Comparison of ENCODE assay signal across 13 cellular contexts in genomic region chr3:112667599-112667998, GRCh38. TPM values are rescaled to one million over a fixed set of nuclear protein-coding genes. Genes with fewer than 3 reads are reported as not detected.
DNase-seq lines count a peak whose midpoint lies in the region; ATAC-seq and TF ChIP-seq lines count a peak whose summit lies in the region.
"Had no signal": no experiment of that assay in that cellular context is flagged by ENCODE, and none has a peak within 500 bp of the region (broad histone marks: within the 10 kb centered on the region; RNA-seq: fewer than 3 reads in every experiment).

No MANE protein-coding gene starts in this region.

- H3K9me3 Mint-ChIP-seq in activated CD8-positive, alpha-beta memory T cell treated with anti-CD3 and anti-CD28 coated beads, Interleukin-2, amount 10 ng/mL, durations not matched to agents 7 days and 5 days (ENCODE audit: low read depth) = peaks cover 7% of the 10 kb centered on the region
- H3K9me3 Mint-ChIP-seq in activated T-helper 1 cell treated with anti-CD3 and anti-CD28 coated beads, Interleukin-12 subunit alpha, Interleukin-12 subunit beta, Interleukin-2, Interleukin-4 antibody, amounts not matched to agents 30 ng/mL and 10 ng/mL and 1 ng/mL, durations not matched to agents 14 hours and 24 hours and 36 hours = peaks cover 16% of the 10 kb centered on the region
- H3K9me3 Mint-ChIP-seq: CD4-positive, alpha-beta memory T cell had no signal

- H3K36me3 Mint-ChIP-seq in activated CD8-positive, alpha-beta memory T cell treated with anti-CD3 and anti-CD28 coated beads, Interleukin-2, amount 10 ng/mL, durations not matched to agents 7 days and 5 days = peaks cover 34% of the 10 kb centered on the region
- H3K36me3 Mint-ChIP-seq in activated T-helper 1 cell treated with anti-CD3 and anti-CD28 coated beads, Interleukin-12 subunit alpha, Interleukin-12 subunit beta, Interleukin-2, Interleukin-4 antibody, amounts not matched to agents 30 ng/mL and 10 ng/mL and 1 ng/mL, durations not matched to agents 14 hours and 24 hours and 36 hours (ENCODE audit: low read depth) = peaks cover 8% of the 10 kb centered on the region
- H3K36me3 Mint-ChIP-seq: CD4-positive, alpha-beta memory T cell had no signal

- peak overlapping the region; percentile 16 for H3K27ac Mint-ChIP-seq in activated CD8-positive, alpha-beta memory T cell treated with anti-CD3 and anti-CD28 coated beads, Interleukin-2, amount 10 ng/mL, durations not matched to agents 7 days and 5 days
- H3K27ac Mint-ChIP-seq in activated T-helper 1 cell treated with anti-CD3 and anti-CD28 coated beads, Interleukin-12 subunit alpha, Interleukin-12 subunit beta, Interleukin-2, Interleukin-4 antibody, amounts not matched to agents 30 ng/mL and 10 ng/mL and 1 ng/mL, durations not matched to agents 14 hours and 24 hours and 36 hours = peak overlapping the region; percentile 51
- H3K27ac Mint-ChIP-seq: B cell had no signal

- H3K4me3 Mint-ChIP-seq in activated CD8-positive, alpha-beta memory T cell treated with anti-CD3 and anti-CD28 coated beads, Interleukin-2, amount 10 ng/mL, durations not matched to agents 7 days and 5 days = no peak overlapping the region
- H3K4me3 Mint-ChIP-seq in activated T-helper 1 cell treated with anti-CD3 and anti-CD28 coated beads, Interleukin-12 subunit alpha, Interleukin-12 subunit beta, Interleukin-2, Interleukin-4 antibody, amounts not matched to agents 30 ng/mL and 10 ng/mL and 1 ng/mL, durations not matched to agents 14 hours and 24 hours and 36 hours = no peak overlapping the region
- H3K4me3 Mint-ChIP-seq: B cell had no signal

- 80% methylated on average over 4 of the region's 4 CpGs for whole genome bisulfite sequencing in hepatocyte (ENCODE audit: low lambda C conversion rate, missing lambda C conversion rate)

- H2AFZ ChIP-seq in hepatocyte = no peak overlapping the region

- H3K4me1 ChIP-seq in hepatocyte (ENCODE audit: insufficient read depth) = peaks cover 4% of the 10 kb centered on the region

- H3K27ac ChIP-seq in hepatocyte = no peak overlapping the region

- H3K9me2 ChIP-seq in hepatocyte (replicated peaks; ENCODE audit: insufficient read depth) = no peaks in the 10 kb centered on the region

- H3K27me3 ChIP-seq in hepatocyte = no peaks in the 10 kb centered on the region

- H3K4me3 ChIP-seq in hepatocyte = no peak overlapping the region

- H3K36me3 ChIP-seq in hepatocyte (replicated peaks; ENCODE audit: insufficient read depth, low read depth) = no peaks in the 10 kb centered on the region

- DNase-seq in activated CD8-positive, alpha-beta memory T cell treated with anti-CD3 and anti-CD28 coated beads, Interleukin-2, amount 10 ng/mL, durations not matched to agents 7 days and 5 days = no peak
- DNase-seq in activated CD8-positive, alpha-beta memory T cell treated with anti-CD3 and anti-CD28 coated beads for 24 hours = no peak
- DNase-seq in HCEC 1CT (peak; percentile 0), kidney glomerular epithelial cell (lab: John Stamatoyannopoulos, UW) (peak; percentile 55), hepatocyte (ENCODE audit: low spot score) (no peak)
- DNase-seq in activated T-helper 1 cell treated with anti-CD3 and anti-CD28 coated beads, Interleukin-12 subunit alpha, Interleukin-12 subunit beta, Interleukin-2, Interleukin-4 antibody, amounts not matched to agents 30 ng/mL and 10 ng/mL and 1 ng/mL, durations not matched to agents 14 hours and 24 hours and 36 hours (ENCODE audit: low spot score) = no peak
- DNase-seq: C1 segment of cervical spinal cord; CD4-positive, alpha-beta memory T cell; COR-L47; DND-41; GDM1 had no signal

- intact Hi-C loops in activated T-helper 1 cell treated with anti-CD3 and anti-CD28 coated beads, Interleukin-12 subunit alpha, Interleukin-12 subunit beta, Interleukin-2, Interleukin-4 antibody, amounts not matched to agents 30 ng/mL and 10 ng/mL and 1 ng/mL, durations not matched to agents 14 hours and 24 hours and 36 hours (cut with micrococcal nuclease) = no loop called here

- peaks cover 41% of the 10 kb centered on the region for H3K4me1 Mint-ChIP-seq in activated CD8-positive, alpha-beta memory T cell treated with anti-CD3 and anti-CD28 coated beads, Interleukin-2, amount 10 ng/mL, durations not matched to agents 7 days and 5 days
- peaks cover 40% of the 10 kb centered on the region for H3K4me1 Mint-ChIP-seq in activated T-helper 1 cell treated with anti-CD3 and anti-CD28 coated beads, Interleukin-12 subunit alpha, Interleukin-12 subunit beta, Interleukin-2, Interleukin-4 antibody, amounts not matched to agents 30 ng/mL and 10 ng/mL and 1 ng/mL, durations not matched to agents 14 hours and 24 hours and 36 hours (ENCODE audit: low read depth)

- H3K4me2 ChIP-seq in hepatocyte = no peak overlapping the region

- peaks cover 3% of the 10 kb centered on the region for H3K27me3 Mint-ChIP-seq in activated CD8-positive, alpha-beta memory T cell treated with anti-CD3 and anti-CD28 coated beads, Interleukin-2, amount 10 ng/mL, durations not matched to agents 7 days and 5 days
- peaks cover 5% of the 10 kb centered on the region for H3K27me3 Mint-ChIP-seq in activated T-helper 1 cell treated with anti-CD3 and anti-CD28 coated beads, Interleukin-12 subunit alpha, Interleukin-12 subunit beta, Interleukin-2, Interleukin-4 antibody, amounts not matched to agents 30 ng/mL and 10 ng/mL and 1 ng/mL, durations not matched to agents 14 hours and 24 hours and 36 hours (ENCODE audit: insufficient read depth)
- H3K27me3 Mint-ChIP-seq: CD4-positive, alpha-beta memory T cell had no signal

- TF ChIP-seq CTCF in hepatocyte (IDR thresholded peaks at IDR 0.05; ENCODE audit: poor library complexity) = no peak

- H3K79me2 ChIP-seq in hepatocyte = no peaks in the 10 kb centered on the region

- no peaks in the 10 kb centered on the region for H3K9me3 ChIP-seq in hepatocyte (ENCODE audit: low read depth)

- ATAC-seq in activated CD8-positive, alpha-beta memory T cell treated with anti-CD3 and anti-CD28 coated beads, Interleukin-2, amount 10 ng/mL, durations not matched to agents 7 days and 5 days = no peak
- no peak for ATAC-seq in HG03469 (IDR thresholded peaks at IDR 0.05; ENCODE audit: unreplicated experiment)

- H4K20me1 ChIP-seq in hepatocyte (ENCODE audit: insufficient read depth, poor library complexity, severe bottlenecking) = no peaks in the 10 kb centered on the region

- CTCF ChIA-PET in activated CD8-positive, alpha-beta memory T cell treated with anti-CD3 and anti-CD28 coated beads, Interleukin-2, amount 10 ng/mL, durations not matched to agents 7 days and 5 days (lab: Charles Lee) = interaction anchor here (1.0 to 1.4 kb wide), 4 partner anchors 9 to 24 kb away, joined by 3 to 5 read pairs (median 3); no protein-coding TSS in a partner anchor

RNA-seq across cellular contexts. Expression of gene CCDC80, which starts 26.7 kb away (rescaled TPM):
- 1 to 10 TPM in 1 of 2 experiments, under 1 TPM in 1; 0.35 to 1.5 TPM for total RNA-seq in activated CD8-positive, alpha-beta memory T cell treated with anti-CD3 and anti-CD28 coated beads, Interleukin-2, amount 10 ng/mL, durations not matched to agents 7 days and 5 days
- 0.23 TPM in 1 of 2 replicates, not detected in the other for total RNA-seq in activated T-helper 1 cell treated with anti-CD3 and anti-CD28 coated beads, Interleukin-12 subunit alpha, Interleukin-12 subunit beta, Interleukin-2, Interleukin-4 antibody, amounts not matched to agents 30 ng/mL and 10 ng/mL and 1 ng/mL, durations not matched to agents 14 hours and 24 hours and 36 hours
- total RNA-seq in hepatocyte = 26.6 and 27.1 TPM in 2 replicates
- polyA plus RNA-seq in hepatocyte = 83.5 and 95.4 TPM in 2 replicates
- total RNA-seq: B cell; CD4-positive, alpha-beta memory T cell had no signal

Comparison
In these comparisons a context has a peak if more than half of its experiments do, and no peak if none do; other contexts are left out.
1. DNase-seq: peak in HCEC 1CT (single experiment) and kidney glomerular epithelial cell (single experiment); none in activated CD8-positive, alpha-beta memory T cell treated with anti-CD3 and anti-CD28 coated beads, Interleukin-2, amount 10 ng/mL, durations not matched to agents 7 days and 5 days (single experiment), activated CD8-positive, alpha-beta memory T cell treated with anti-CD3 and anti-CD28 coated beads for 24 hours (single experiment), activated T-helper 1 cell treated with anti-CD3 and anti-CD28 coated beads, Interleukin-12 subunit alpha, Interleukin-12 subunit beta, Interleukin-2, Interleukin-4 antibody, amounts not matched to agents 30 ng/mL and 10 ng/mL and 1 ng/mL, durations not matched to agents 14 hours and 24 hours and 36 hours (single experiment) and hepatocyte (single experiment).
2. RNA of gene CCDC80, which starts 26.7 kb away (total RNA-seq): 26.6 to 27.1 TPM in hepatocyte; 0.35 to 1.5 TPM in activated CD8-positive, alpha-beta memory T cell treated with anti-CD3 and anti-CD28 coated beads, Interleukin-2, amount 10 ng/mL, durations not matched to agents 7 days and 5 days and 0.23 TPM in activated T-helper 1 cell treated with anti-CD3 and anti-CD28 coated beads, Interleukin-12 subunit alpha, Interleukin-12 subunit beta, Interleukin-2, Interleukin-4 antibody, amounts not matched to agents 30 ng/mL and 10 ng/mL and 1 ng/mL, durations not matched to agents 14 hours and 24 hours and 36 hours; every median in the first group is over 10 times any median in the second.